10 cellular contexts compared by ENCODE assay signal in genomic region chr4:52822583-52823477, GRCh38. TPM values are rescaled to one million over a fixed set of nuclear protein-coding genes. Genes with fewer than 3 reads are reported as not detected.
DNase-seq lines count a peak whose midpoint lies in the region; ATAC-seq lines count a peak whose summit lies in the region.
"Had no signal": no experiment of that assay in that cellular context is flagged by ENCODE, and none has a peak within 500 bp of the region (broad histone marks: within the 10 kb centered on the region; RNA-seq: fewer than 3 reads in every experiment).

No MANE protein-coding gene starts in this region.

- H3K27ac Mint-ChIP-seq in activated naive CD8-positive, alpha-beta T cell treated with anti-CD3 and anti-CD28 coated beads for 36 hours = peak overlapping the region; percentile 83

- H3K36me3 Mint-ChIP-seq in activated naive CD8-positive, alpha-beta T cell treated with anti-CD3 and anti-CD28 coated beads for 36 hours = peaks cover 2% of the 10 kb centered on the region

- peaks cover 27% of the 10 kb centered on the region for H3K4me1 Mint-ChIP-seq in activated naive CD8-positive, alpha-beta T cell treated with anti-CD3 and anti-CD28 coated beads for 36 hours

- no peaks in the 10 kb centered on the region for H3K27me3 Mint-ChIP-seq in activated naive CD8-positive, alpha-beta T cell treated with anti-CD3 and anti-CD28 coated beads for 36 hours

- H3K9me3 Mint-ChIP-seq in activated naive CD8-positive, alpha-beta T cell treated with anti-CD3 and anti-CD28 coated beads for 36 hours = peaks cover 3% of the 10 kb centered on the region

- DNase-seq in stimulated activated CD4-positive, alpha-beta T cell treated with anti-CD3 and anti-CD28 coated beads, Interleukin-1b, Interleukin-23, amount 100 ng/mL, for 48 hours = peak; percentile 18
- no peak for DNase-seq in stimulated activated CD4-positive, alpha-beta T cell treated with anti-CD3 and anti-CD28 coated beads, Interleukin-4, amount 100 ng/mL, for 4 hours
- no peak for DNase-seq in activated naive CD8-positive, alpha-beta T cell treated with anti-CD3 and anti-CD28 coated beads for 36 hours
- DNase-seq in glomerular visceral epithelial cell (ENCODE audit: extremely low spot score) (peak; percentile 87), NCI-H1417 treated with DMSO at 0.1 percent for 48 hours (lab: John Stamatoyannopoulos, UW) (no peak), CD1c-positive myeloid dendritic cell (ENCODE audit: extremely low spot score) (no peak)
- DNase-seq: kidney, NCI-H1694 treated with DMSO at 0.1 percent for 48 hours had no signal

- H3K4me3 Mint-ChIP-seq in activated naive CD8-positive, alpha-beta T cell treated with anti-CD3 and anti-CD28 coated beads for 36 hours = no peak overlapping the region

- ATAC-seq in GM18868 (IDR thresholded peaks at IDR 0.05; ENCODE audit: unreplicated experiment) = no peak
- ATAC-seq in HG02610 (IDR thresholded peaks at IDR 0.05; ENCODE audit: unreplicated experiment) = no peak

RNA-seq across cellular contexts. Expression of gene RASL11B, which starts 39.3 kb away (rescaled TPM):
- total RNA-seq in activated naive CD8-positive, alpha-beta T cell treated with anti-CD3 and anti-CD28 coated beads for 36 hours = under 1 TPM; 0.14 to 0.32 TPM

Comparison
In these comparisons a context has a peak if more than half of its experiments do, and no peak if none do; other contexts are left out.
1. DNase-seq: peak in stimulated activated CD4-positive, alpha-beta T cell treated with anti-CD3 and anti-CD28 coated beads, Interleukin-1b, Interleukin-23, amount 100 ng/mL, for 48 hours (single experiment) and glomerular visceral epithelial cell (single experiment); none in stimulated activated CD4-positive, alpha-beta T cell treated with anti-CD3 and anti-CD28 coated beads, Interleukin-4, amount 100 ng/mL, for 4 hours (0 of 2), activated naive CD8-positive, alpha-beta T cell treated with anti-CD3 and anti-CD28 coated beads for 36 hours (single experiment), NCI-H1417 treated with DMSO at 0.1 percent for 48 hours (single experiment) and CD1c-positive myeloid dendritic cell (single experiment).